1 cellular context compared by ENCODE assay signal in the genomic region with DNA sequence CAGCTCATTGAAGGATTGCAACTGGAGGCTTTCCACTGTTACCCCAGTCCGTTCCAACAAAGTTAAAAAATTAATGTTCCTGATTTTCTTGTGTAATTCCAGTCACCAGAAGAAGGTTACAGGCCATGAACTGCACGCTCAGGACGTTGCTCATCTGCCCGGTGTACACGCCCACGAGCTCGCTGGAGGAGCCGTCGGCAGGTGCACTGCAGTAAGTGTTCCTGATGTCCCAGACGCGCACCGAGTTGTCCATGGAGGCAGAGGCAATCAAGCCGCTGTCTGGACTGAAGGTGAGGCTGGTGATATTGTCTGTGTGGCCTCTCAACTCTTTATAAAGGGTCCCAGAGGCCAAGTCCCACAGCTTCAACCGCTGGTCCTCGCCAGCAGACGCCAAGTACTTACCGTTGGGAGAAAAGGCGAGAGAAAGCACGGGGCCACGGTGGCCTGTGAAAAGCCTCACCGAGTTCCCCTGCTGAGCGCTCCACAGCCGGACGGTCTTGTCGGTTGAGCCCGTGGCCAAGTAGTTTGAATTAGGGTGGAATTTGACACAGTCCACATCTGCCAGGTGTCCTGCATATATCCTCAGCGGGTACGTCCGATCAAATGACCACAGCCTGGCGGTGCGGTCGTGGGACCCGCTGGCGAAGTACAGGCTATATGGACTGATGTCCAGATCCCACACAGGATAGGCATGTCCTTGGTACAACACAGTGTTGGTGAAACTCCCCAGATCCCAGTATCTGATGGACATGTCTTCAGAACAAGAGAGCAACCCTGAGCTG.
TF ChIP-seq lines count a peak whose summit lies in the region.

No MANE protein-coding gene starts in this region.

TF ChIP-seq in IMR-90, 13 proteins besides CTCF, POLR2A, EP300 and RAD21:
- TF ChIP-seq MAFK (IDR thresholded peaks at IDR 0.05; ENCODE audit: low read depth, low read length) (no peak), MXI1 (IDR thresholded peaks at IDR 0.05; ENCODE audit: borderline replicate concordance, low read depth, low read length) (no peak), CHD1 (IDR thresholded peaks at IDR 0.05; ENCODE audit: low read depth, low read length) (no peak), CEBPB (IDR thresholded peaks at IDR 0.05; ENCODE audit: low read depth, low read length) (no peak), USF2 (IDR thresholded peaks at IDR 0.05; ENCODE audit: low read depth, low read length) (no peak), SMC3 (IDR thresholded peaks at IDR 0.05; ENCODE audit: low read depth, low read length) (no peak), MAZ (IDR thresholded peaks at IDR 0.05; ENCODE audit: borderline replicate concordance, low read depth, low read length) (no peak), RCOR1 (IDR thresholded peaks at IDR 0.05; ENCODE audit: insufficient replicate concordance, low read length) (no peak)
